Comparison of ENCODE assay signal across 2 cellular contexts in the genomic region with DNA sequence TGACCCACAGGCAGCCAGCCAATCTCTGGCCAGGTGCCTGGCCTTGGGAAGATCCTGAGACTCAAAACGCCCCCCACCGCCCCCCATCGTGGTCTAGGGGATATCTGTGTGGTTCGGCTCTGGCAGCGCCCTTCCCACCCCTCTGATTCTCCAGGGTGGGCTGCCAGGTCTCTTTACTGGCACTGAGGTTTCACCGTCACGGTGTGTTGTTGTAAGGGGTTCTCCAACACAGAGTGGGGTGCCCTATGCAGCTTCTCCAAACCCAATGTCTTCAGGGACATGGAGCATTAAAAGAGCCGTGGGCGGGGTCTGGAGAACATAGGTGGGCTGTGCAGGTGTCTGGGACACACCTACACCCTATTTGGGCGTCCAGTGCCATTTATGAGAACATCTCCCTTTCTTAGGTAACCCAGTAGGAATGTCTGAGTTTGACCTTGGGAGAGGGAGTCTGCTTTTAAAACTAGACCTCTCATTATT.
A peak's percentile ranks its signal among the peaks of the same experiment; 100 is the strongest.
TF ChIP-seq lines count a peak whose summit lies in the region.

No MANE protein-coding gene starts in this region.

TF ChIP-seq in K562, 482 proteins besides CTCF, POLR2A, EP300 and RAD21:
- TF ChIP-seq RBFOX2 (IDR thresholded peaks at IDR 0.05; ENCODE audit: low read depth, low read length) (peak; percentile 17; the same call in 1 of the 2 replicates), EGR1 (conservative IDR thresholded peaks at IDR 0.05) (0 out of 2 replicates have a peak, but pooled peaks have one; percentile 25), ZNF324 (CRISPR knock-in tag; IDR thresholded peaks at IDR 0.05) (no peak), PHF8 (IDR thresholded peaks at IDR 0.05; ENCODE audit: borderline replicate concordance, low read length) (0 out of 2 replicates have a peak, but pooled peaks have one; percentile 0)

TF ChIP-seq in HEK293T, 16 proteins besides CTCF, POLR2A, EP300 and RAD21:
- TF ChIP-seq ZNF384 (IDR thresholded peaks at IDR 0.05) (no peak), FOXM1 (IDR thresholded peaks at IDR 0.05; ENCODE audit: borderline replicate concordance) (no peak), NFRKB (IDR thresholded peaks at IDR 0.05) (no peak), L3MBTL2 (conservative IDR thresholded peaks at IDR 0.05) (no peak), BHLHE40 (IDR thresholded peaks at IDR 0.05; ENCODE audit: borderline replicate concordance) (no peak), FOXK2 (IDR thresholded peaks at IDR 0.05) (no peak), HDGF (IDR thresholded peaks at IDR 0.05; ENCODE audit: borderline replicate concordance) (no peak), TARDBP (IDR thresholded peaks at IDR 0.05) (no peak), CTBP1 (IDR thresholded peaks at IDR 0.05; ENCODE audit: borderline replicate concordance) (no peak), LEF1 (IDR thresholded peaks at IDR 0.05; ENCODE audit: borderline replicate concordance) (no peak), FOXA1 (IDR thresholded peaks at IDR 0.05) (no peak), SP1 (IDR thresholded peaks at IDR 0.05) (no peak), ELF4 (IDR thresholded peaks at IDR 0.05) (no peak), SUZ12 (IDR thresholded peaks at IDR 0.05) (no peak), ARNT (IDR thresholded peaks at IDR 0.05) (no peak)
- TF ChIP-seq, protein P1, sequence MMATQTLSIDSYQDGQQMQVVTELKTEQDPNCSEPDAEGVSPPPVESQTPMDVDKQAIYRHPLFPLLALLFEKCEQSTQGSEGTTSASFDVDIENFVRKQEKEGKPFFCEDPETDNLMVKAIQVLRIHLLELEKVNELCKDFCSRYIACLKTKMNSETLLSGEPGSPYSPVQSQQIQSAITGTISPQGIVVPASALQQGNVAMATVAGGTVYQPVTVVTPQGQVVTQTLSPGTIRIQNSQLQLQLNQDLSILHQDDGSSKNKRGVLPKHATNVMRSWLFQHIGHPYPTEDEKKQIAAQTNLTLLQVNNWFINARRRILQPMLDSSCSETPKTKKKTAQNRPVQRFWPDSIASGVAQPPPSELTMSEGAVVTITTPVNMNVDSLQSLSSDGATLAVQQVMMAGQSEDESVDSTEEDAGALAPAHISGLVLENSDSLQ (IDR thresholded peaks at IDR 0.05), result no peak
